In genomic region chr3:13461169-13462124, GRCh38 we compare ENCODE assay signal across 1 cellular context.
TF ChIP-seq lines count a peak whose summit lies in the region.

No MANE protein-coding gene starts in this region.

TF ChIP-seq in HepG2, 621 proteins besides CTCF, POLR2A, EP300 and RAD21 (continued from another document and continues in another):
- no peak for TF ChIP-seq THAP7 (CRISPR knock-in tag; IDR thresholded peaks at IDR 0.05)
- 0 out of 2 replicates have a peak, but pooled peaks have one; percentile 33 for TF ChIP-seq RNF2 (conservative IDR thresholded peaks at IDR 0.05; ENCODE audit: low read depth)
- peak; percentile 87 for TF ChIP-seq PATZ1 (CRISPR knock-in tag; IDR thresholded peaks at IDR 0.05)
- peak; percentile 82 for TF ChIP-seq RXRA (CRISPR knock-in tag; IDR thresholded peaks at IDR 0.05)
- TF ChIP-seq ZNF12 (CRISPR knock-in tag; IDR thresholded peaks at IDR 0.05): no peak
- peak; percentile 88 for TF ChIP-seq ZBTB33 (CRISPR knock-in tag; IDR thresholded peaks at IDR 0.05)
- TF ChIP-seq NFE2 (CRISPR knock-in tag; IDR thresholded peaks at IDR 0.05): no peak
- TF ChIP-seq MYPOP (CRISPR knock-in tag; IDR thresholded peaks at IDR 0.05): peak; percentile 79
- TF ChIP-seq TFAP4 (IDR thresholded peaks at IDR 0.05; ENCODE audit: borderline replicate concordance, low read depth): peak; percentile 33; the same call in 1 of the 2 replicates
- no peak for TF ChIP-seq NR2C2 (CRISPR knock-in tag; IDR thresholded peaks at IDR 0.05; ENCODE audit: borderline replicate concordance)
- TF ChIP-seq RARA (CRISPR knock-in tag; IDR thresholded peaks at IDR 0.05): peak; percentile 53
- no peak; the same call in 1 of the 2 replicates for TF ChIP-seq ZNF800 (CRISPR knock-in tag; IDR thresholded peaks at IDR 0.05)
- peak; percentile 46; the same call in 1 of the 2 replicates for TF ChIP-seq PAXIP1 (CRISPR knock-in tag; conservative IDR thresholded peaks at IDR 0.05)
- TF ChIP-seq EHMT2 (IDR thresholded peaks at IDR 0.05; ENCODE audit: borderline replicate concordance, low read depth, low read length): no peak
- peak; percentile 68; the same call in 1 of the 2 replicates for TF ChIP-seq ZNF768 (CRISPR knock-in tag; IDR thresholded peaks at IDR 0.05)
- peak; percentile 70; the same call in 1 of the 2 replicates for TF ChIP-seq ZNF317 (CRISPR knock-in tag; IDR thresholded peaks at IDR 0.05)
- no peak for TF ChIP-seq TBP (CRISPR knock-in tag; IDR thresholded peaks at IDR 0.05)
- TF ChIP-seq ATF7-NPFF (CRISPR knock-in tag; IDR thresholded peaks at IDR 0.05; ENCODE audit: low read depth): 0 out of 2 replicates have a peak, but pooled peaks have one; percentile 33
- no peak for TF ChIP-seq ELF4 (CRISPR knock-in tag; IDR thresholded peaks at IDR 0.05; ENCODE audit: borderline replicate concordance)
- peak; percentile 89 for TF ChIP-seq ZNF792 (CRISPR knock-in tag; IDR thresholded peaks at IDR 0.05)
- peak; percentile 52; the same call in 1 of the 2 replicates for TF ChIP-seq MEF2D (CRISPR knock-in tag; IDR thresholded peaks at IDR 0.05)
- TF ChIP-seq STAG1 (CRISPR knock-in tag; IDR thresholded peaks at IDR 0.05): peak; percentile 94
- no peak for TF ChIP-seq ZFP41 (CRISPR knock-in tag; IDR thresholded peaks at IDR 0.05; ENCODE audit: borderline replicate concordance)
- no peak for TF ChIP-seq ZNF234 (CRISPR knock-in tag; conservative IDR thresholded peaks at IDR 0.05)
- TF ChIP-seq MEIS2 (CRISPR knock-in tag; IDR thresholded peaks at IDR 0.05): peak; percentile 41; the same call in 1 of the 2 replicates
- TF ChIP-seq ARHGAP35 (CRISPR knock-in tag; IDR thresholded peaks at IDR 0.05; ENCODE audit: borderline replicate concordance): no peak
- TF ChIP-seq CHD4 (IDR thresholded peaks at IDR 0.05; ENCODE audit: borderline replicate concordance, low read length): no peak
- TF ChIP-seq DRAP1 (CRISPR knock-in tag; IDR thresholded peaks at IDR 0.05): peak; percentile 72
- 0 out of 2 replicates have a peak, but pooled peaks have one; percentile 12 for TF ChIP-seq KDM6A (CRISPR knock-in tag; IDR thresholded peaks at IDR 0.05; ENCODE audit: low read depth)
- no peak for TF ChIP-seq CSRNP2 (CRISPR knock-in tag; conservative IDR thresholded peaks at IDR 0.05; ENCODE audit: low read depth)
- peak; percentile 59; the same call in 1 of the 2 replicates for TF ChIP-seq NCOA2 (CRISPR knock-in tag; IDR thresholded peaks at IDR 0.05)
- TF ChIP-seq PITX1 (CRISPR knock-in tag; IDR thresholded peaks at IDR 0.05): 0 out of 2 replicates have a peak, but pooled peaks have one; percentile 5
- TF ChIP-seq MLX (CRISPR knock-in tag; IDR thresholded peaks at IDR 0.05): peak; percentile 81
- TF ChIP-seq NONO (IDR thresholded peaks at IDR 0.05): no peak
- peak; percentile 84 for TF ChIP-seq NONO (CRISPR knock-in tag; conservative IDR thresholded peaks at IDR 0.05)
- no peak for TF ChIP-seq ZNF34 (CRISPR knock-in tag; IDR thresholded peaks at IDR 0.05; ENCODE audit: borderline replicate concordance)
- peak; percentile 75; the same call in 1 of the 2 replicates for TF ChIP-seq GFI1 (CRISPR knock-in tag; IDR thresholded peaks at IDR 0.05; ENCODE audit: borderline replicate concordance)
- TF ChIP-seq ZNF33A (CRISPR knock-in tag; IDR thresholded peaks at IDR 0.05; ENCODE audit: borderline replicate concordance): no peak
- no peak for TF ChIP-seq ZNF543 (CRISPR knock-in tag; IDR thresholded peaks at IDR 0.05)
- TF ChIP-seq ZBTB43 (CRISPR knock-in tag; conservative IDR thresholded peaks at IDR 0.05): 0 out of 2 replicates have a peak, but pooled peaks have one; percentile 29
- peak; percentile 71; the same call in 1 of the 2 replicates for TF ChIP-seq GATAD1 (CRISPR knock-in tag; IDR thresholded peaks at IDR 0.05)
- TF ChIP-seq ZFP1 (CRISPR knock-in tag; IDR thresholded peaks at IDR 0.05): no peak
- 0 out of 2 replicates have a peak, but pooled peaks have one; percentile 47 for TF ChIP-seq ZBTB34 (CRISPR knock-in tag; IDR thresholded peaks at IDR 0.05)
- TF ChIP-seq MYC (CRISPR knock-in tag; IDR thresholded peaks at IDR 0.05; ENCODE audit: borderline replicate concordance): peak; percentile 98
- TF ChIP-seq NR2F1 (CRISPR knock-in tag; IDR thresholded peaks at IDR 0.05): peak in 1 of 2 experiments; percentile 38; a peak in 1 of 4 replicates
- TF ChIP-seq ZNF614 (CRISPR knock-in tag; IDR thresholded peaks at IDR 0.05; ENCODE audit: borderline replicate concordance): peak; percentile 90
- TF ChIP-seq ZNF562 (CRISPR knock-in tag; IDR thresholded peaks at IDR 0.05; ENCODE audit: borderline replicate concordance): no peak
